8 cellular contexts compared by ENCODE assay signal in the genomic region with DNA sequence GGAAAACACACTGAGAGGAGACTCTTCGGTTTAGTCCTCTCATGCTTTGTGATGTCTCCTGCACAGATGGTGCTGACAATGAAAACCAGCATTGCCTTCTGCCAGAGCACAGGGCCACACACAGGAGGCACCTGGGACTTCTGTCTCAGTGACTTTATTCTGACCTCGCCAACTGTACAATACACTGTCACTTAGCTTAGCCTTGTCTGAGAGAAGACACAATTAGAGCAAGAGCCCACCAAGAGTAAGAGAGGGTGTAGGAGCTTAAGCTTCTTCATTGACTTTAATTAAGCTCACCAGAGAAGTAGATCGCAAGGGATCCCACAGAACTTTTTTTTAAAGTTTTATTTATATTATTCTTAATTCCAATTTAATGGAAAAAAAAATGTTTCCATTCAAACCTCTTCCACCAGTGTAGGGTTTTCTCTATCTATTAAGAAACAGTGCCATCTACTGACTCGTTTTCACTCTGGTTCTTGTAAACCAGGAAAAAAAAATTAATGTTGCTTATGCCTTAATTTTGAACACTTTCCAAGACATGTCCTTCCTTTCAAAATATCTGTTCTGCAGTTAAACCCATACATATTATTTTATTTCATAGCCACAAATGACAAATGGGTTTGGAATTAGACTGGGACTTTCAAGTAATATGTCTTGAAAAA. TPM values are rescaled to one million over a fixed set of nuclear protein-coding genes. Genes with fewer than 3 reads are reported as not detected.
DNase-seq lines count a peak whose midpoint lies in the region; ATAC-seq, FAIRE-seq and TF ChIP-seq lines count a peak whose summit lies in the region.

No MANE protein-coding gene starts in this region.

- no peak overlapping the region for H3K27ac ChIP-seq in tibial artery

- H3K27me3 ChIP-seq in tibial artery: peaks cover 0 to 8% of the 10 kb centered on the region in 2 donors

- H3K4me1 ChIP-seq in tibial artery: no peaks in the 10 kb centered on the region

- CTCF ChIA-PET in activated naive CD4-positive, alpha-beta T cell treated with anti-CD3 and anti-CD28 coated beads, Interleukin-2, amount 10 ng/mL, durations not matched to agents 7 days and 5 days (lab: Charles Lee): no interaction called here

- intact Hi-C loops in tibial artery (cut with DNase I; ENCODE audit: low total_unique reads): no loop called here

- H3K9me3 ChIP-seq in tibial artery: no peaks in the 10 kb centered on the region

- H3K27me3 Mint-ChIP-seq in HFFc6 (ENCODE audit: insufficient read depth): peaks cover 2% of the 10 kb centered on the region
- H3K27me3 Mint-ChIP-seq in activated naive CD4-positive, alpha-beta T cell treated with anti-CD3 and anti-CD28 coated beads, Interleukin-2, amount 10 ng/mL, durations not matched to agents 7 days and 5 days: no peaks in the 10 kb centered on the region

- TF ChIP-seq CTCF in AG09309 (IDR thresholded peaks at IDR 0.05; ENCODE audit: control insufficient read depth, insufficient read depth, low read depth, low read length, missing control alignments): peak; percentile 16
- peak; percentile 75 for TF ChIP-seq CTCF in HFFc6 (IDR thresholded peaks at IDR 0.05)
- TF ChIP-seq CTCF in tibial artery (IDR thresholded peaks at IDR 0.05): peak in 1 of 2 experiments; percentile 7

- H3K9me3 Mint-ChIP-seq in HFFc6: no peaks in the 10 kb centered on the region
- no peaks in the 10 kb centered on the region for H3K9me3 Mint-ChIP-seq in activated naive CD4-positive, alpha-beta T cell treated with anti-CD3 and anti-CD28 coated beads, Interleukin-2, amount 10 ng/mL, durations not matched to agents 7 days and 5 days

- H3K36me3 Mint-ChIP-seq in HFFc6 (ENCODE audit: low read depth): no peaks in the 10 kb centered on the region
- H3K36me3 Mint-ChIP-seq in activated naive CD4-positive, alpha-beta T cell treated with anti-CD3 and anti-CD28 coated beads, Interleukin-2, amount 10 ng/mL, durations not matched to agents 7 days and 5 days: no peaks in the 10 kb centered on the region

- H3K4me3 ChIP-seq in AG09309 (ENCODE audit: control insufficient read depth, low read depth, low read length) (no peak overlapping the region), tibial artery (no peak overlapping the region)

- H3K4me3 Mint-ChIP-seq in HFFc6: no peak overlapping the region
- H3K4me3 Mint-ChIP-seq in activated naive CD4-positive, alpha-beta T cell treated with anti-CD3 and anti-CD28 coated beads, Interleukin-2, amount 10 ng/mL, durations not matched to agents 7 days and 5 days: no peak overlapping the region

- peaks cover 7% of the 10 kb centered on the region; the same call in 1 of the 2 replicates for H3K4me1 Mint-ChIP-seq in HFFc6 (ENCODE audit: low read depth)
- no peaks in the 10 kb centered on the region for H3K4me1 Mint-ChIP-seq in activated naive CD4-positive, alpha-beta T cell treated with anti-CD3 and anti-CD28 coated beads, Interleukin-2, amount 10 ng/mL, durations not matched to agents 7 days and 5 days

- ATAC-seq in activated CD4-positive, CD25-positive, alpha-beta regulatory T cell treated with anti-CD3 and anti-CD28 coated beads, Interleukin-2, amount 50 U/mL, for 24 hours: no peak
- no peak for ATAC-seq in HG02840 (IDR thresholded peaks at IDR 0.05; ENCODE audit: low FRiP score, unreplicated experiment)

- DNase-seq in AG09309 (ENCODE audit: low read depth) (peak; percentile 5), HFFc6 (peak; percentile 17), RCC 7860 (ENCODE audit: low spot score) (peak; percentile 13), frontal cortex (ENCODE audit: low spot score in 2 of 2) (no peak), tibial artery (no peak)
- DNase-seq in activated naive CD4-positive, alpha-beta T cell treated with anti-CD3 and anti-CD28 coated beads, Interleukin-2, amount 10 ng/mL, durations not matched to agents 7 days and 5 days: no peak

- no peak overlapping the region for H3K27ac Mint-ChIP-seq in HFFc6
- H3K27ac Mint-ChIP-seq in activated naive CD4-positive, alpha-beta T cell treated with anti-CD3 and anti-CD28 coated beads, Interleukin-2, amount 10 ng/mL, durations not matched to agents 7 days and 5 days: no peak overlapping the region

- FAIRE-seq in RCC 7860 (lab: Jason Lieb, UNC) (peak; percentile 61), frontal cortex (lab: Jason Lieb, UNC) (peak; percentile 71)

- H3K36me3 ChIP-seq in tibial artery: no peaks in the 10 kb centered on the region

RNA-seq across cellular contexts. Expression of a gene that starts 42.4 kb away (rescaled TPM):
- total RNA-seq in HFFc6 (2021; fragmentation: NEBNext Ultra II Directional; extraction: Animal tissue kit (Norgen Biotek cat#: 25700)): 10 to 100 TPM; 50.1 to 61.0 (median 57.0) TPM
- total RNA-seq in frontal cortex: 79.5 TPM

Comparison
In these comparisons a context has a peak if more than half of its experiments do, and no peak if none do; other contexts are left out.
1. DNase-seq: peak in AG09309 (single experiment), HFFc6 (single experiment) and RCC 7860 (single experiment); none in frontal cortex (0 of 2), activated naive CD4-positive, alpha-beta T cell treated with anti-CD3 and anti-CD28 coated beads, Interleukin-2, amount 10 ng/mL, durations not matched to agents 7 days and 5 days (single experiment) and tibial artery (0 of 2).